Comparison of ENCODE assay signal across 8 cellular contexts in genomic region chr9:35112257-35113020, GRCh38. TPM values are rescaled to one million over a fixed set of nuclear protein-coding genes. Genes with fewer than 3 reads are reported as not detected.
A peak's percentile ranks its signal among the peaks of the same experiment; 100 is the strongest.
DNase-seq lines count a peak whose midpoint lies in the region; ATAC-seq and TF ChIP-seq lines count a peak whose summit lies in the region.

No MANE protein-coding gene starts in this region.

- H3K9me3 ChIP-seq in DND-41 (ENCODE audit: insufficient read depth, low read length, severe bottlenecking) = no peaks in the 10 kb centered on the region
- no peaks in the 10 kb centered on the region for H3K9me3 ChIP-seq in SJSA1 (replicated peaks)

- H4K20me1 ChIP-seq in DND-41 (ENCODE audit: insufficient read depth, low read length) = no peaks in the 10 kb centered on the region

- H3K36me3 Mint-ChIP-seq in osteocyte (ENCODE audit: unreplicated experiment) = no peaks in the 10 kb centered on the region

- H3K4me3 ChIP-seq in DND-41 (ENCODE audit: low read depth in 1 of 2, low read length in 2 of 2) (no peak overlapping the region), SJSA1 (no peak overlapping the region)

- peaks cover 56% of the 10 kb centered on the region for H3K4me1 ChIP-seq in DND-41 (ENCODE audit: insufficient read depth, low read length)
- peaks cover 46% of the 10 kb centered on the region for H3K4me1 ChIP-seq in SJSA1 (replicated peaks)

- H3K4me3 Mint-ChIP-seq in osteocyte (ENCODE audit: unreplicated experiment) = peak overlapping the region; percentile 84

- no peaks in the 10 kb centered on the region for H3K27me3 Mint-ChIP-seq in osteocyte (ENCODE audit: unreplicated experiment)

- no peak overlapping the region for H2AFZ ChIP-seq in DND-41 (ENCODE audit: low read depth, low read length)

- H3K36me3 ChIP-seq in DND-41 (ENCODE audit: insufficient read depth, low read length) (no peaks in the 10 kb centered on the region; the same call in 1 of the 2 replicates), SJSA1 (no peaks in the 10 kb centered on the region)

- ATAC-seq in DND-41 (ENCODE audit: insufficient read depth, low read depth) = no peak
- peak; percentile 4 for ATAC-seq in esophagus mucosa
- no peak for ATAC-seq in HG03097 (IDR thresholded peaks at IDR 0.05; ENCODE audit: low FRiP score, unreplicated experiment)

- DNase-seq in DND-41 (no peak), SJSA1 (ENCODE audit: low read depth in 1 of 2, low spot score in 2 of 2) (no peak), osteocyte (ENCODE audit: extremely low spot score, unreplicated experiment) (no peak), retina (no peak), NCI-H1417 (lab: John Stamatoyannopoulos, UW) (no peak)
- DNase-seq in stimulated activated CD4-positive, alpha-beta T cell treated with anti-CD3 and anti-CD28 coated beads, Interleukin-4, amount 100 ng/mL, for 24 hours = no peak

- H3K27me3 ChIP-seq in DND-41 (ENCODE audit: insufficient read depth, low read length, poor library complexity) = no peaks in the 10 kb centered on the region
- no peaks in the 10 kb centered on the region for H3K27me3 ChIP-seq in SJSA1 (replicated peaks)

- H3K79me2 ChIP-seq in DND-41 (ENCODE audit: insufficient read depth, low read length) = no peaks in the 10 kb centered on the region

- peaks cover 59% of the 10 kb centered on the region for H3K4me1 Mint-ChIP-seq in osteocyte (ENCODE audit: unreplicated experiment)

- H3K9ac ChIP-seq in DND-41 (ENCODE audit: low read depth, low read length) = no peak overlapping the region

- no peak for TF ChIP-seq CTCF in DND-41 (IDR thresholded peaks at IDR 0.05; ENCODE audit: borderline replicate concordance, extremely low read depth, low read length, poor library complexity, severe bottlenecking)
- no peak for TF ChIP-seq CTCF in osteocyte (IDR thresholded peaks at IDR 0.05)

- H3K4me2 ChIP-seq in DND-41 (ENCODE audit: insufficient read depth, low read length) = 0 out of 2 replicates have a peak overlapping the region, but pooled peaks have one; percentile 79

- peak overlapping the region; percentile 24 for H3K27ac ChIP-seq in DND-41 (ENCODE audit: low read length)
- H3K27ac ChIP-seq in SJSA1 = peak overlapping the region; percentile 52

- no peaks in the 10 kb centered on the region for H3K9me3 Mint-ChIP-seq in osteocyte (ENCODE audit: unreplicated experiment)

- H3K27ac Mint-ChIP-seq in osteocyte (ENCODE audit: unreplicated experiment) = peak overlapping the region; percentile 96

RNA-seq across cellular contexts. Expression of gene ATOSB, which starts 3.2 kb away (rescaled TPM):
- total RNA-seq in SJSA1 (2014; rRNA removed; shearing (Covaris generic)) = 3.1 and 5.7 TPM in 2 replicates
- total RNA-seq in esophagus mucosa (22.7 TPM), osteocyte (26.8 and 30.3 TPM in 2 replicates)

RNA-seq across cellular contexts. Expression of gene STOML2, which starts 9.5 kb away (rescaled TPM):
- 73.3 and 75.4 TPM in 2 replicates for total RNA-seq in SJSA1 (2014; rRNA removed; shearing (Covaris generic))
- total RNA-seq in esophagus mucosa (126 TPM), osteocyte (100 and 104 TPM in 2 replicates)

RNA-seq across cellular contexts. Expression of gene PIGO, which starts 16.0 kb away (rescaled TPM):
- 7.1 and 10.6 TPM in 2 replicates for total RNA-seq in SJSA1 (2014; rRNA removed; shearing (Covaris generic))
- 22.8 TPM for total RNA-seq in esophagus mucosa
- 29.9 and 33.9 TPM in 2 replicates for total RNA-seq in osteocyte

RNA-seq across cellular contexts. Expression of gene FANCG, which starts 32.7 kb away (rescaled TPM):
- total RNA-seq in SJSA1 (2014; rRNA removed; shearing (Covaris generic)) = 22.8 and 26.1 TPM in 2 replicates
- total RNA-seq in esophagus mucosa (22.0 TPM), osteocyte (22.7 and 27.9 TPM in 2 replicates)

RNA-seq across cellular contexts. Expression of gene VCP, which starts 40.0 kb away (rescaled TPM):
- total RNA-seq in SJSA1 (2014; rRNA removed; shearing (Covaris generic)) = 206 and 209 TPM in 2 replicates
- total RNA-seq in esophagus mucosa = 158 TPM
- total RNA-seq in osteocyte = 254 and 268 TPM in 2 replicates
